10 cellular contexts compared by ENCODE assay signal in the genomic region with DNA sequence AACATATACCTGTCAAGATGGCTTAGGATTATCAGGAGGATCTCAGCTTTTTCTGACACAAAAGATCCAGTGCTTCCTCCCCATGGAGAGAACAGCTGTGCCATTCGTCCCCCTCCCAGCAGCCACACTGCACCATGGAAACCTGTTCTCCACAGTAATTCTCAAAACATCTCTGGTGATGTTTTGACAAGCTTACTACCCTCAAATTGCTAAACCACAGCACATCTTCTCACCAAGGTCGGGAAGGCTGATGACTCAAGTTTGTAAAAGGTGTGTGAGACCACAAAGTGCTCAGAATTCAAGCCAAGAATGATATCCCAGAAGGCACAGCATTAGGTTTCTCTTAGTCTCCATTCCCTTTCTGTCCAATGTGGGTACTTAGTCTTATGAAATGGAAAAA. TPM values are rescaled to one million over a fixed set of nuclear protein-coding genes. Genes with fewer than 3 reads are reported as not detected.
DNase-seq lines count a peak whose midpoint lies in the region; ATAC-seq and TF ChIP-seq lines count a peak whose summit lies in the region.
"Had no signal": no experiment of that assay in that cellular context is flagged by ENCODE, and none has a peak within 500 bp of the region (broad histone marks: within the 10 kb centered on the region; RNA-seq: fewer than 3 reads in every experiment).

No MANE protein-coding gene starts in this region.

- no peak overlapping the region for H2BK5ac ChIP-seq in mesendoderm (ENCODE audit: low read length)

- H3K9ac ChIP-seq in DND-41 (ENCODE audit: low read depth, low read length): no peak overlapping the region
- H3K9ac ChIP-seq in mesendoderm (ENCODE audit: low read length): no peak overlapping the region

- H3K23ac ChIP-seq in mesendoderm (ENCODE audit: low read length): no peak overlapping the region

- no peak overlapping the region for H2BK15ac ChIP-seq in mesendoderm (replicated peaks; ENCODE audit: low read depth)

- H4K8ac ChIP-seq in mesendoderm (ENCODE audit: low read depth, low read length): no peak overlapping the region

- H3K4me1 ChIP-seq in DND-41 (ENCODE audit: insufficient read depth, low read length): no peaks in the 10 kb centered on the region
- peaks cover 0 to 2% (median 0%) of the 10 kb centered on the region in 4 donors for H3K4me1 ChIP-seq in right lobe of liver
- H3K4me1 ChIP-seq in mesendoderm (ENCODE audit: control insufficient read depth, low read depth, low read length): no peaks in the 10 kb centered on the region

- H2BK120ac ChIP-seq in mesendoderm (ENCODE audit: low read depth, low read length): no peak overlapping the region

- no peak overlapping the region for H4K5ac ChIP-seq in mesendoderm (ENCODE audit: low read length)

- H3K4me2 ChIP-seq in DND-41 (ENCODE audit: insufficient read depth, low read length): no peak overlapping the region
- no peak overlapping the region for H3K4me2 ChIP-seq in mesendoderm (ENCODE audit: low read length)

- H4K20me1 ChIP-seq in DND-41 (ENCODE audit: insufficient read depth, low read length): no peaks in the 10 kb centered on the region

- H3K79me2 ChIP-seq in DND-41 (ENCODE audit: insufficient read depth, low read length): no peaks in the 10 kb centered on the region
- no peaks in the 10 kb centered on the region for H3K79me2 ChIP-seq in mesendoderm (ENCODE audit: control insufficient read depth, insufficient read depth, low read length)

- intact Hi-C loops in right lobe of liver (cut with DNase I): no loop called here

- H3K27me3 ChIP-seq in DND-41 (ENCODE audit: insufficient read depth, low read length, poor library complexity): no peaks in the 10 kb centered on the region
- no peaks in the 10 kb centered on the region for H3K27me3 ChIP-seq in right lobe of liver
- H3K27me3 ChIP-seq in mesendoderm (ENCODE audit: insufficient read depth, low read length, poor library complexity): no peaks in the 10 kb centered on the region
- H3K27me3 ChIP-seq: suprapubic skin had no signal

- TF ChIP-seq POLR2A in right lobe of liver (IDR thresholded peaks at IDR 0.05): no peak

- H2AK5ac ChIP-seq in mesendoderm (ENCODE audit: low read length): no peak overlapping the region

- no peak overlapping the region for H2AFZ ChIP-seq in DND-41 (ENCODE audit: low read depth, low read length)

- H3K27ac ChIP-seq in DND-41 (ENCODE audit: low read length): no peak overlapping the region
- H3K27ac ChIP-seq in right lobe of liver: no peak overlapping the region
- no peak overlapping the region for H3K27ac ChIP-seq in mesendoderm (ENCODE audit: low read depth, low read length)

- H3K36me3 ChIP-seq in DND-41 (ENCODE audit: insufficient read depth, low read length): no peaks in the 10 kb centered on the region
- no peaks in the 10 kb centered on the region for H3K36me3 ChIP-seq in right lobe of liver
- H3K36me3 ChIP-seq in mesendoderm (ENCODE audit: control insufficient read depth, insufficient read depth, low read length): no peaks in the 10 kb centered on the region
- H3K36me3 ChIP-seq: suprapubic skin had no signal

- H3K4ac ChIP-seq in mesendoderm (ENCODE audit: low read depth, low read length): no peak overlapping the region

- H3K4me3 ChIP-seq in DND-41 (ENCODE audit: low read depth in 1 of 2, low read length in 2 of 2) (no peak overlapping the region), right lobe of liver (no peak overlapping the region), mesendoderm (ENCODE audit: low read length) (no peak overlapping the region)
- H3K4me3 ChIP-seq: suprapubic skin had no signal

- ATAC-seq in DND-41 (ENCODE audit: insufficient read depth, low read depth) (peak; percentile 71), GM19467 (IDR thresholded peaks at IDR 0.05; ENCODE audit: unreplicated experiment) (peak; percentile 54), HG03342 (IDR thresholded peaks at IDR 0.05; ENCODE audit: unreplicated experiment) (peak; percentile 57), right lobe of liver (no peak)

- TF ChIP-seq CTCF in DND-41 (IDR thresholded peaks at IDR 0.05; ENCODE audit: borderline replicate concordance, extremely low read depth, low read length, poor library complexity, severe bottlenecking) (no peak), right lobe of liver (IDR thresholded peaks at IDR 0.05) (no peak)

- H3K9me3 ChIP-seq in DND-41 (ENCODE audit: insufficient read depth, low read length, severe bottlenecking) (peaks cover 3% of the 10 kb centered on the region), right lobe of liver (no peaks in the 10 kb centered on the region)
- H3K9me3 ChIP-seq: suprapubic skin had no signal

- WGBS in right lobe of liver (ENCODE audit: insufficient coverage, low coverage, low lambda C conversion rate, missing lambda C conversion rate): 22% methylated on average over 2 of the region's 2 CpGs
- no CpG with 5 or more reads among the region's 2 CpGs for WGBS in mesendoderm (ENCODE audit: extremely low coverage, insufficient coverage, low lambda C conversion rate)

- no peak for DNase-seq in DND-41
- peak; percentile 59 for DNase-seq in astrocyte of the hippocampus (ENCODE audit: low read depth, low spot score)
- DNase-seq in right lobe of liver: no peak
- DNase-seq in mesendoderm: no peak
- no peak for DNase-seq in 8988T
- no peak for DNase-seq in COR-L47 (lab: John Stamatoyannopoulos, UW)
- DNase-seq: NCI-H187 had no signal

- H3K18ac ChIP-seq in mesendoderm (ENCODE audit: low read length): no peak overlapping the region

- H3K56ac ChIP-seq in mesendoderm (ENCODE audit: low read length): no peak overlapping the region

- no peaks in the 10 kb centered on the region for H3K79me1 ChIP-seq in mesendoderm (ENCODE audit: low read length)

RNA-seq across cellular contexts. Expression of a gene that starts 3.9 kb away (rescaled TPM):
- total RNA-seq in right lobe of liver: 1 to 10 TPM in 1 of 6 experiments, under 1 TPM in 5; 0.19 to 1.0 (median 0.70) TPM
- 17.8 TPM for polyA plus RNA-seq in mesendoderm (2013, experiment 1 of 2)
- polyA plus RNA-seq in mesendoderm (2013, experiment 2 of 2): 17.3 TPM

Comparison
In these comparisons a context has a peak if more than half of its experiments do, and no peak if none do; other contexts are left out.
1. ATAC-seq: peak in DND-41 (single experiment), GM19467 (single experiment) and HG03342 (single experiment); none in right lobe of liver (0 of 4).